18 cellular contexts compared by ENCODE assay signal in the genomic region with DNA sequence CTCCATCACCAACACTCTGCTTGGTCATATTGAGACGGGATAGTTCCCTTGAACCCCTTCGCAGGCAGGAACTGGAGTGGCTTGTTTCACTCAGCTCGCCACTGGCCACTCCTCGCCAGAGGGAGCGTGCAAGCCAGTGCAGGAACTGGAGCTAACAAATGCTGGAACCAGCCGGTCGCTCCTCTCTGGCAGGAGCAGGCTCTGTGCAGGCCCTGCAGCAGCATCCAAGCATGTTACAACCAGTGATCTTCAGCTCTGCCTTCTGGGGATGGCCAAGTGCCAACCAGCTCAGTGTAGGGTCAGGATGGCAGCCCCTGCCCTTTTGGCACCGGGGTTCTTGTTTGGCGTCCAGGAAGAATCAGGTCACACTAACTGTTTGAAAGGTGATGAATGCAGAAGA.
DNase-seq lines count a peak whose midpoint lies in the region; ATAC-seq and TF ChIP-seq lines count a peak whose summit lies in the region.
"Had no signal": no experiment of that assay in that cellular context is flagged by ENCODE, and none has a peak within 500 bp of the region (broad histone marks: within the 10 kb centered on the region; RNA-seq: fewer than 3 reads in every experiment).

No MANE protein-coding gene starts in this region.

- no peak overlapping the region for H3K4me3 Mint-ChIP-seq in endodermal cell
- H3K4me3 Mint-ChIP-seq: CD4-positive, alpha-beta memory T cell; GM23338 had no signal

- DNase-seq in Ammon's horn (ENCODE audit: low spot score) (peak; percentile 28), BE2C (peak; percentile 46), sciatic nerve (ENCODE audit: low spot score) (no peak), RKO (ENCODE audit: low spot score) (no peak), endodermal cell (no peak)
- DNase-seq: CD4-positive, alpha-beta memory T cell; Kasumi-1; MM.1S; NCI-H1092; NCI-H1436; NCI-H2029 treated with DMSO at 0.1 percent for 48 hours; NCI-H526; Right ventricle myocardium superior had no signal

- H3K4me1 ChIP-seq in BE2C (no peaks in the 10 kb centered on the region; the same call in 1 of the 2 replicates), gastroesophageal sphincter (no peaks in the 10 kb centered on the region), endodermal cell (ENCODE audit: control insufficient read depth, insufficient read depth, low read length) (no peaks in the 10 kb centered on the region)
- H3K4me1 ChIP-seq: BLaER1 treated with 17β-estradiol and CSF1 and Interleukin-3, amounts not matched to agents 10 nM and 100 nM had no signal

- H3K4me1 Mint-ChIP-seq in endodermal cell, result peaks cover 8% of the 10 kb centered on the region
- H3K4me1 Mint-ChIP-seq: CD4-positive, alpha-beta memory T cell had no signal

- no peaks in the 10 kb centered on the region for H3K9me3 Mint-ChIP-seq in endodermal cell
- H3K9me3 Mint-ChIP-seq: GM23338 had no signal

- no peaks in the 10 kb centered on the region for H3K36me3 Mint-ChIP-seq in endodermal cell (ENCODE audit: low read depth)
- H3K36me3 Mint-ChIP-seq: CD4-positive, alpha-beta memory T cell had no signal

- H3K9me3 ChIP-seq in BE2C, result no peaks in the 10 kb centered on the region
- H3K9me3 ChIP-seq in gastroesophageal sphincter, result no peaks in the 10 kb centered on the region
- no peaks in the 10 kb centered on the region for H3K9me3 ChIP-seq in endodermal cell (ENCODE audit: control insufficient read depth, low read length)
- H3K9me3 ChIP-seq: BLaER1 treated with 17β-estradiol and CSF1 and Interleukin-3, amounts not matched to agents 10 nM and 100 nM; HAP-1 had no signal

- H3K9ac ChIP-seq in endodermal cell (ENCODE audit: extremely low read depth, low read length, poor library complexity, severe bottlenecking), result no peak overlapping the region
- H3K9ac ChIP-seq: BLaER1 treated with 17β-estradiol and CSF1 and Interleukin-3, amounts not matched to agents 10 nM and 100 nM had no signal

- no peak overlapping the region for H3K4me3 ChIP-seq in BE2C (ENCODE audit: low read depth, low read length)
- no peak overlapping the region for H3K4me3 ChIP-seq in gastroesophageal sphincter
- H3K4me3 ChIP-seq in endodermal cell (ENCODE audit: low read length), result no peak overlapping the region
- H3K4me3 ChIP-seq: BLaER1 treated with 17β-estradiol and CSF1 and Interleukin-3, amounts not matched to agents 10 nM and 100 nM; GM23338; HAP-1 had no signal

- intact Hi-C loops in sciatic nerve (cut with DNase I), result no loop called here

- no peaks in the 10 kb centered on the region for H3K27me3 Mint-ChIP-seq in endodermal cell (ENCODE audit: insufficient read depth)

- TF ChIP-seq CTCF in BE2C (IDR thresholded peaks at IDR 0.05; ENCODE audit: low read depth, low read length), result no peak
- TF ChIP-seq CTCF in gastroesophageal sphincter (IDR thresholded peaks at IDR 0.05), result no peak
- TF ChIP-seq CTCF in endodermal cell (conservative IDR thresholded peaks at IDR 0.05), result no peak

- H3K36me3 ChIP-seq in BE2C (no peaks in the 10 kb centered on the region), gastroesophageal sphincter (no peaks in the 10 kb centered on the region), endodermal cell (ENCODE audit: control insufficient read depth, insufficient read depth, low read length) (no peaks in the 10 kb centered on the region)
- H3K36me3 ChIP-seq: BLaER1 treated with 17β-estradiol and CSF1 and Interleukin-3, amounts not matched to agents 10 nM and 100 nM; HAP-1 had no signal

- peak; percentile 5 for ATAC-seq in gastroesophageal sphincter
- ATAC-seq in sciatic nerve, result peak; percentile 41
- ATAC-seq in HG03039 (IDR thresholded peaks at IDR 0.05; ENCODE audit: unreplicated experiment), result no peak
- ATAC-seq: GM23338 had no signal

- no peak overlapping the region for H3K27ac ChIP-seq in gastroesophageal sphincter
- no peak overlapping the region for H3K27ac ChIP-seq in endodermal cell (ENCODE audit: low read depth, low read length)
- H3K27ac ChIP-seq: BLaER1 treated with 17β-estradiol and CSF1 and Interleukin-3, amounts not matched to agents 10 nM and 100 nM had no signal

- H3K27me3 ChIP-seq in BE2C (no peaks in the 10 kb centered on the region), gastroesophageal sphincter (no peaks in the 10 kb centered on the region), endodermal cell (ENCODE audit: control insufficient read depth, insufficient read depth, low read length, poor library complexity, severe bottlenecking) (no peaks in the 10 kb centered on the region)
- H3K27me3 ChIP-seq: BLaER1 treated with 17β-estradiol and CSF1 and Interleukin-3, amounts not matched to agents 10 nM and 100 nM had no signal

- 62 to 76% methylated on average over 2 to 5 of the region's 9 CpGs for WGBS in gastroesophageal sphincter (ENCODE audit: low coverage in 1 of 2), 2 donors
- 90 to 96% methylated on average over 8 to 9 of the region's 9 CpGs for WGBS in endodermal cell (ENCODE audit: insufficient coverage in 1 of 2, insufficient read length in 1 of 2), 2 experiments

- H3K27ac Mint-ChIP-seq in endodermal cell, result no peak overlapping the region
- H3K27ac Mint-ChIP-seq: CD4-positive, alpha-beta memory T cell; GM23338 had no signal

- TF ChIP-seq EP300 in gastroesophageal sphincter (IDR thresholded peaks at IDR 0.05), result no peak

- no peak for TF ChIP-seq POLR2A in gastroesophageal sphincter (IDR thresholded peaks at IDR 0.05)

Comparison
In these comparisons a context has a peak if more than half of its experiments do, and no peak if none do; other contexts are left out.
1. DNase-seq: peak in Ammon's horn (single experiment) and BE2C (single experiment); none in sciatic nerve (single experiment), RKO (single experiment) and endodermal cell (single experiment).